1 cellular context compared by ENCODE assay signal in the genomic region with DNA sequence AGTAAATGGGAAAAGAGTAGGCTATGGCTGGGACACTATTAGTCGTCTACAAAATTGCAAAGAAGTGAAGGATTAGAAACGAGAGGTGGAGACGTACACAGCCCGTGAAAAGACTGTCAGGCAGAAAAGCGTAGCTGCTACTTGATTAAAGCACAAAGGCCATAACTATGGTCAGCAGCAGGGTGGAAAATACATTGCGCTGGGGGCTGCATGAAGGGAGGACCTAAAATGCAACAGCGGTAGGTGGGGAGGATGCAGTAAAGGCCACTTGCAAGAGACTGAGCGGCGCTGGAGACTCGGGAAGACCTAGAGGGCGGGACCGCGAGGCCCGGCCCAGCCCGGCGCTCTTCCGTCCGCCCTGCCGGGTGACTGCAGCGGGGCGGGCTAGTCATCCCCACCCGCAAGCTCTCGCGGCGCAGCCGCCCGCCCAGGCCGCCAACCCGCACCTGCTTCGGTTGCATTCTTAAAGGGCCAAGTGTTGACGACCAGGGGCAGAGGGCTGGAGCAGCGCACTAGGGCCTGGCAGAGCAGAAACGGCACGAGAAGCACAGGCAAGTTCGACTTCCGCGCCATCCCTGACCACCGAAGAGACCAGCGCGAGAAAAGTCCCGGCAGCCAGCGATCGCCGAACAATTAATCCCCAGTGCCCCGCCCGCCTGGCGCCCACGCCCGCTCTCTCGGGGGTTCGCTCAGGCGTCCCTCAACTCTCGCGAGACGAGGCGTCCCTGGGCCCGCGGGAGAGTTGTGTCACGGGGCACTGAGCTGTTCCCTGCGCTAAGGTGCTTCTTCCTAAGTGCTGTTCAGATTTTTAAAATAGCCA.
TF ChIP-seq lines count a peak whose summit lies in the region.

Gene AGA, minus strand, starts transcription at position 635 of the 820 bp plus-strand sequence. Its CDS starts 62 bp downstream, at position 573.

TF ChIP-seq in HEK293, 187 proteins besides CTCF, POLR2A, EP300 and RAD21 (continued from another document and continues in another):
- no peak for TF ChIP-seq REST (tag by site-specific recombination; IDR thresholded peaks at IDR 0.05)
- TF ChIP-seq ZNF792 (tag by site-specific recombination; IDR thresholded peaks at IDR 0.05) = 0 out of 2 replicates have a peak, but pooled peaks have one; percentile 47
- no peak for TF ChIP-seq ZNF707 (tag by site-specific recombination; IDR thresholded peaks at IDR 0.05)
- TF ChIP-seq ZNF23 (tag by site-specific recombination; IDR thresholded peaks at IDR 0.05; ENCODE audit: borderline replicate concordance) = no peak
- peak; percentile 79 for TF ChIP-seq SP3 (tag by site-specific recombination; IDR thresholded peaks at IDR 0.05)
- peak; percentile 95 for TF ChIP-seq ZNF146 (tag by site-specific recombination; IDR thresholded peaks at IDR 0.05)
- TF ChIP-seq ZNF133 (tag by site-specific recombination; IDR thresholded peaks at IDR 0.05) = no peak
- no peak for TF ChIP-seq ZNF530 (tag by site-specific recombination; IDR thresholded peaks at IDR 0.05; ENCODE audit: low read depth)
- TF ChIP-seq ZNF692 (tag by site-specific recombination; IDR thresholded peaks at IDR 0.05) = peak; percentile 44
- TF ChIP-seq ZNF776 (tag by site-specific recombination; IDR thresholded peaks at IDR 0.05; ENCODE audit: borderline replicate concordance) = no peak
- TF ChIP-seq MEIS1 (CRISPR knock-in tag; IDR thresholded peaks at IDR 0.05; ENCODE audit: borderline replicate concordance) = no peak
- TF ChIP-seq ZNF2 (tag by site-specific recombination; IDR thresholded peaks at IDR 0.05) = peak; percentile 74
- peak; percentile 85 for TF ChIP-seq ZNF600 (tag by site-specific recombination; IDR thresholded peaks at IDR 0.05)
- no peak for TF ChIP-seq ZNF555 (tag by site-specific recombination; conservative IDR thresholded peaks at IDR 0.05)
- no peak for TF ChIP-seq HOXD13 (CRISPR knock-in tag; IDR thresholded peaks at IDR 0.05; ENCODE audit: borderline replicate concordance)
- 0 out of 2 replicates have a peak, but pooled peaks have one; percentile 16 for TF ChIP-seq FEZF1 (tag by site-specific recombination; IDR thresholded peaks at IDR 0.05)
- peak; percentile 51; the same call in 1 of the 2 replicates for TF ChIP-seq ZNF76 (tag by site-specific recombination; IDR thresholded peaks at IDR 0.05; ENCODE audit: borderline replicate concordance, low read depth)
- TF ChIP-seq KLF8 (tag by site-specific recombination; IDR thresholded peaks at IDR 0.05) = peak; percentile 97
- no peak for TF ChIP-seq ZNF223 (tag by site-specific recombination; IDR thresholded peaks at IDR 0.05)
- TF ChIP-seq, protein P1, sequence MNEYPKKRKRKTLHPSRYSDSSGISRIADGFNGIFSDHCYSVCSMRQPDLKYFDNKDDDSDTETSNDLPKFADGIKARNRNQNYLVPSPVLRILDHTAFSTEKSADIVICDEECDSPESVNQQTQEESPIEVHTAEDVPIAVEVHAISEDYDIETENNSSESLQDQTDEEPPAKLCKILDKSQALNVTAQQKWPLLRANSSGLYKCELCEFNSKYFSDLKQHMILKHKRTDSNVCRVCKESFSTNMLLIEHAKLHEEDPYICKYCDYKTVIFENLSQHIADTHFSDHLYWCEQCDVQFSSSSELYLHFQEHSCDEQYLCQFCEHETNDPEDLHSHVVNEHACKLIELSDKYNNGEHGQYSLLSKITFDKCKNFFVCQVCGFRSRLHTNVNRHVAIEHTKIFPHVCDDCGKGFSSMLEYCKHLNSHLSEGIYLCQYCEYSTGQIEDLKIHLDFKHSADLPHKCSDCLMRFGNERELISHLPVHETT (tag by site-specific recombination; IDR thresholded peaks at IDR 0.05) = peak; percentile 64; the same call in 1 of the 2 replicates
- TF ChIP-seq HIC1 (tag by site-specific recombination; IDR thresholded peaks at IDR 0.05) = peak; percentile 95
- no peak for TF ChIP-seq ZNF354C (tag by site-specific recombination; IDR thresholded peaks at IDR 0.05; ENCODE audit: borderline replicate concordance, low read depth)
- no peak for TF ChIP-seq OVOL3 (tag by site-specific recombination; IDR thresholded peaks at IDR 0.05)
- peak; percentile 77 for TF ChIP-seq ZBTB44 (tag by site-specific recombination; IDR thresholded peaks at IDR 0.05)
- peak; percentile 70 for TF ChIP-seq GLIS2 (tag by site-specific recombination; IDR thresholded peaks at IDR 0.05)
- 0 out of 2 replicates have a peak, but pooled peaks have one; percentile 59 for TF ChIP-seq BCL11A (tag by site-specific recombination; IDR thresholded peaks at IDR 0.05; ENCODE audit: low read depth)
- TF ChIP-seq ZNF558 (tag by site-specific recombination; IDR thresholded peaks at IDR 0.05) = no peak
- TF ChIP-seq, protein P2, sequence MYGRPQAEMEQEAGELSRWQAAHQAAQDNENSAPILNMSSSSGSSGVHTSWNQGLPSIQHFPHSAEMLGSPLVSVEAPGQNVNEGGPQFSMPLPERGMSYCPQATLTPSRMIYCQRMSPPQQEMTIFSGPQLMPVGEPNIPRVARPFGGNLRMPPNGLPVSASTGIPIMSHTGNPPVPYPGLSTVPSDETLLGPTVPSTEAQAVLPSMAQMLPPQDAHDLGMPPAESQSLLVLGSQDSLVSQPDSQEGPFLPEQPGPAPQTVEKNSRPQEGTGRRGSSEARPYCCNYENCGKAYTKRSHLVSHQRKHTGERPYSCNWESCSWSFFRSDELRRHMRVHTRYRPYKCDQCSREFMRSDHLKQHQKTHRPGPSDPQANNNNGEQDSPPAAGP (tag by site-specific recombination; IDR thresholded peaks at IDR 0.05) = peak; percentile 77; the same call in 1 of the 2 replicates
- no peak for TF ChIP-seq ZNF18 (tag by site-specific recombination; IDR thresholded peaks at IDR 0.05)
- no peak for TF ChIP-seq ZNF777 (tag by site-specific recombination; IDR thresholded peaks at IDR 0.05; ENCODE audit: borderline replicate concordance)
- TF ChIP-seq ZNF624 (tag by site-specific recombination; IDR thresholded peaks at IDR 0.05) = no peak
- TF ChIP-seq, protein P3, sequence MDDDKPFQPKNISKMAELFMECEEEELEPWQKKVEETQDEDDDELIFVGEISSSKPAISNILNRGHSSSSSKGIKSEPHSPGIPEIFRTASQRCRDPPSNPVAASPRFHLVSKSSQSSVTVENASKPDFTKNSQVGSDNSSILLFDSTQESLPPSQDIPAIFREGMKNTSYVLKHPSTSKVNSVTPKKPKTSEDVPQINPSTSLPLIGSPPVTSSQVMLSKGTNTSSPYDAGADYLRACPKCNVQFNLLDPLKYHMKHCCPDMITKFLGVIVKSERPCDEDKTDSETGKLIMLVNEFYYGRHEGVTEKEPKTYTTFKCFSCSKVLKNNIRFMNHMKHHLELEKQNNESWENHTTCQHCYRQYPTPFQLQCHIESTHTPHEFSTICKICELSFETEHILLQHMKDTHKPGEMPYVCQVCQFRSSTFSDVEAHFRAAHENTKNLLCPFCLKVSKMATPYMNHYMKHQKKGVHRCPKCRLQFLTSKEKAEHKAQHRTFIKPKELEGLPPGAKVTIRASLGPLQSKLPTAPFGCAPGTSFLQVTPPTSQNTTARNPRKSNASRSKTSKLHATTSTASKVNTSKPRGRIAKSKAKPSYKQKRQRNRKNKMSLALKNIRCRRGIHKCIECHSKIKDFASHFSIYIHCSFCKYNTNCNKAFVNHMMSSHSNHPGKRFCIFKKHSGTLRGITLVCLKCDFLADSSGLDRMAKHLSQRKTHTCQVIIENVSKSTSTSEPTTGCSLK (tag by site-specific recombination; IDR thresholded peaks at IDR 0.05) = no peak
- no peak for TF ChIP-seq ZNF433 (tag by site-specific recombination; IDR thresholded peaks at IDR 0.05; ENCODE audit: low read depth)
- TF ChIP-seq ZNF341 (tag by site-specific recombination; IDR thresholded peaks at IDR 0.05; ENCODE audit: low read depth) = peak; percentile 96
- peak; percentile 52; the same call in 1 of the 2 replicates for TF ChIP-seq ZNF391 (tag by site-specific recombination; IDR thresholded peaks at IDR 0.05; ENCODE audit: borderline replicate concordance, low read depth)
- TF ChIP-seq ZNF514 (tag by site-specific recombination; IDR thresholded peaks at IDR 0.05) = no peak
- peak; percentile 79 for TF ChIP-seq SP7 (tag by site-specific recombination; IDR thresholded peaks at IDR 0.05)
- no peak for TF ChIP-seq ZNF114 (tag by site-specific recombination; IDR thresholded peaks at IDR 0.05)
- TF ChIP-seq, protein P4, sequence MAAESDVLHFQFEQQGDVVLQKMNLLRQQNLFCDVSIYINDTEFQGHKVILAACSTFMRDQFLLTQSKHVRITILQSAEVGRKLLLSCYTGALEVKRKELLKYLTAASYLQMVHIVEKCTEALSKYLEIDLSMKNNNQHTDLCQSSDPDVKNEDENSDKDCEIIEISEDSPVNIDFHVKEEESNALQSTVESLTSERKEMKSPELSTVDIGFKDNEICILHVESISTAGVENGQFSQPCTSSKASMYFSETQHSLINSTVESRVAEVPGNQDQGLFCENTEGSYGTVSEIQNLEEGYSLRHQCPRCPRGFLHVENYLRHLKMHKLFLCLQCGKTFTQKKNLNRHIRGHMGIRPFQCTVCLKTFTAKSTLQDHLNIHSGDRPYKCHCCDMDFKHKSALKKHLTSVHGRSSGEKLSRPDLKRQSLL (tag by site-specific recombination; IDR thresholded peaks at IDR 0.05) = peak; percentile 96
- TF ChIP-seq SP2 (tag by site-specific recombination; IDR thresholded peaks at IDR 0.05) = peak; percentile 62
